Comparison of ENCODE assay signal across 1 cellular context in the genomic region with DNA sequence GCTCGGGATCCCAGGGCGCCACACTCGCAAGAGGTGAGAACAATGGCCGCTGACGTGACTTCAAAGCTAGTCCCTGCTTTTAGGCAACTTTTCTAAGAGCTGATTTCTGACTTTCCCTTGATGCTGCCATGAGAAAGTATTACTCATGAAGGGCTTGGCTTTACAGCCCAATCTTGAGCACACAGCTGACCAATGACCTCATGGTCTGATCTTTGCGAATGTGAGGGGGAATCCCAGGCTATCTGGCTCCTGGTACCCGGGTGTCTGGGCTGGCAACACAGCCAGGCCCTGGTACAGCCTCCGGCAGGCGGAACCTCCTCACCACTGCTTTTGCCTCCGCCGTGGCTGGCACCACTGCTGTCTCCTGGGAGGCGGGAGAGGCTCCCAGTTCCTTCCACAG.
TF ChIP-seq lines count a peak whose summit lies in the region.

No MANE protein-coding gene starts in this region.

TF ChIP-seq in IMR-90, 13 proteins besides CTCF, POLR2A, EP300 and RAD21:
- TF ChIP-seq RFX5 (IDR thresholded peaks at IDR 0.05; ENCODE audit: low read depth, low read length): no peak
- TF ChIP-seq, protein P1, sequence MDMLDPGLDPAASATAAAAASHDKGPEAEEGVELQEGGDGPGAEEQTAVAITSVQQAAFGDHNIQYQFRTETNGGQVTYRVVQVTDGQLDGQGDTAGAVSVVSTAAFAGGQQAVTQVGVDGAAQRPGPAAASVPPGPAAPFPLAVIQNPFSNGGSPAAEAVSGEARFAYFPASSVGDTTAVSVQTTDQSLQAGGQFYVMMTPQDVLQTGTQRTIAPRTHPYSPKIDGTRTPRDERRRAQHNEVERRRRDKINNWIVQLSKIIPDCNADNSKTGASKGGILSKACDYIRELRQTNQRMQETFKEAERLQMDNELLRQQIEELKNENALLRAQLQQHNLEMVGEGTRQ (IDR thresholded peaks at IDR 0.05; ENCODE audit: low read depth, low read length): 0 out of 2 replicates have a peak, but pooled peaks have one; percentile 9
